ENCODE assay signal across 10 cellular contexts in genomic region chr7:150989456-150989855, GRCh38. TPM values are rescaled to one million over a fixed set of nuclear protein-coding genes. Genes with fewer than 3 reads are reported as not detected.
DNase-seq lines count a peak whose midpoint lies in the region; ATAC-seq and TF ChIP-seq lines count a peak whose summit lies in the region.
"Had no signal": no experiment of that assay in that cellular context is flagged by ENCODE, and none has a peak within 500 bp of the region (broad histone marks: within the 10 kb centered on the region; RNA-seq: fewer than 3 reads in every experiment).

No MANE protein-coding gene starts in this region.

- H3K27me3 ChIP-seq in left ventricle myocardium inferior (ENCODE audit: low read depth) (no peaks in the 10 kb centered on the region), right lobe of liver (no peaks in the 10 kb centered on the region), uterus (no peaks in the 10 kb centered on the region)

- H3K36me3 ChIP-seq in left ventricle myocardium inferior (no peaks in the 10 kb centered on the region), right lobe of liver (no peaks in the 10 kb centered on the region), uterus (no peaks in the 10 kb centered on the region)
- H3K36me3 ChIP-seq: thoracic aorta had no signal

- H3K9me3 ChIP-seq in left ventricle myocardium inferior (replicated peaks) (no peaks in the 10 kb centered on the region), right lobe of liver (no peaks in the 10 kb centered on the region), uterus (no peaks in the 10 kb centered on the region)

- peak overlapping the region; percentile 88 for H3K27ac ChIP-seq in left ventricle myocardium inferior (replicated peaks)
- peak overlapping the region in 1 of 3 donors; percentile 67 for H3K27ac ChIP-seq in right lobe of liver
- peak overlapping the region; percentile 54 to 65 for H3K27ac ChIP-seq in uterus
- H3K27ac ChIP-seq: PC-9, thoracic aorta had no signal

- no peak for DNase-seq in left ventricle myocardium inferior
- DNase-seq in Right ventricle myocardium superior: no peak
- peak in 2 of 3 donors; percentile 23 to 41 for DNase-seq in right lobe of liver
- no peak for DNase-seq in uterus
- no peak for DNase-seq in activated T-cell treated with anti-CD3 and anti-CD28 coated beads, Interleukin-2, amount 50 U/mL, for 1 hour
- no peak for DNase-seq in HuH-7 (ENCODE audit: low spot score)
- DNase-seq: activated gamma-delta T cell, IMR-90, PC-9 had no signal

- H3K4me3 ChIP-seq in left ventricle myocardium inferior (peak overlapping the region; percentile 33), right lobe of liver (no peak overlapping the region), uterus (no peak overlapping the region)
- H3K4me3 ChIP-seq: PC-9, thoracic aorta had no signal

- H3K4me1 ChIP-seq in left ventricle myocardium inferior (peaks cover 63% of the 10 kb centered on the region), right lobe of liver (no peaks in the 10 kb centered on the region), uterus (peaks cover 0 to 10% of the 10 kb centered on the region in 2 donors)

- WGBS in right lobe of liver (ENCODE audit: insufficient coverage, low coverage, low lambda C conversion rate, missing lambda C conversion rate): 19% methylated on average over 3 of the region's 7 CpGs

- no peak for TF ChIP-seq POLR2A in right lobe of liver (IDR thresholded peaks at IDR 0.05)
- no peak for TF ChIP-seq POLR2A in uterus (IDR thresholded peaks at IDR 0.05)

- no peak for TF ChIP-seq CTCF in left ventricle myocardium inferior (IDR thresholded peaks at IDR 0.05; ENCODE audit: borderline replicate concordance)
- TF ChIP-seq CTCF in right lobe of liver (IDR thresholded peaks at IDR 0.05): no peak
- TF ChIP-seq CTCF in uterus (IDR thresholded peaks at IDR 0.05): no peak

- ATAC-seq in Right ventricle myocardium superior (ENCODE audit: poor library complexity) (no peak), right lobe of liver (no peak)

- intact Hi-C loops in left ventricle myocardium inferior (cut with micrococcal nuclease) (loop anchor here (5.0 kb wide), 2 partner anchors 92 to 212 kb away; no protein-coding TSS in a partner anchor), Right ventricle myocardium superior (cut with DNase I) (loop anchor here (2.0 to 5.0 kb wide), 2 partner anchors 91 to 212 kb away; no protein-coding TSS in a partner anchor), right lobe of liver (cut with DNase I) (loop anchor here in 1 of 2 donors (10.0 kb wide), 1 partner anchor 95 kb away; no protein-coding TSS in a partner anchor), uterus (cut with DNase I; ENCODE audit: low total_unique reads) (no loop called here)

RNA-seq across cellular contexts. Expression of gene NOS3, which starts 1.4 kb away (rescaled TPM):
- 12.6 TPM for total RNA-seq in left ventricle myocardium inferior
- total RNA-seq in Right ventricle myocardium superior: 10.0 TPM
- 1 to 10 TPM; 2.4 to 9.2 (median 5.0) TPM for total RNA-seq in right lobe of liver
- 10 to 100 TPM in 2 of 4 donors, 1 to 10 TPM in 2; 6.6 to 50.1 (median 15.8) TPM for total RNA-seq in uterus

RNA-seq across cellular contexts. Expression of gene KCNH2, which starts 11.3 kb away (rescaled TPM):
- total RNA-seq in left ventricle myocardium inferior (94.1 TPM), Right ventricle myocardium superior (88.9 TPM), right lobe of liver (under 1 TPM in 5 of 6 experiments, not detected in 1; 0.11 to 0.69 (median 0.18) TPM), uterus (10 to 100 TPM in 3 of 4 donors, 1 to 10 TPM in 1; 9.1 to 51.0 (median 22.8) TPM)

RNA-seq across cellular contexts. Expression of gene ATG9B, which starts 34.8 kb away (rescaled TPM):
- total RNA-seq in left ventricle myocardium inferior: not detected
- total RNA-seq in Right ventricle myocardium superior: not detected
- total RNA-seq in right lobe of liver: under 1 TPM in 1 of 6 experiments, not detected in 5; 0.40 TPM
- 1 to 10 TPM in 1 of 4 donors, under 1 TPM in 2, not detected in 1; 0.55 to 1.5 (median 0.76) TPM for total RNA-seq in uterus

RNA-seq across cellular contexts. Expression of gene ABCB8, which starts 38.8 kb away (rescaled TPM):
- 28.3 TPM for total RNA-seq in left ventricle myocardium inferior
- 24.6 TPM for total RNA-seq in Right ventricle myocardium superior
- 10 to 100 TPM; 22.3 to 33.8 (median 26.8) TPM for total RNA-seq in right lobe of liver
- total RNA-seq in uterus: 10 to 100 TPM; 18.7 to 54.3 (median 26.0) TPM

RNA-seq across cellular contexts. Expression of gene ASIC3, which starts 58.9 kb away (rescaled TPM):
- total RNA-seq in left ventricle myocardium inferior: 5.3 TPM
- 6.5 TPM for total RNA-seq in Right ventricle myocardium superior
- total RNA-seq in right lobe of liver: 1 to 10 TPM in 5 of 6 experiments, under 1 TPM in 1; 0.53 to 1.2 (median 1.2) TPM
- 10 to 100 TPM in 1 of 4 donors, 1 to 10 TPM in 2, not detected in 1; 1.0 to 16.8 (median 1.3) TPM for total RNA-seq in uterus
- total RNA-seq: IMR-90 had no signal

Comparison
In these comparisons a context has a peak if more than half of its experiments do, and no peak if none do; other contexts are left out.
1. DNase-seq: peak in right lobe of liver (2 of 3); none in left ventricle myocardium inferior (single experiment), Right ventricle myocardium superior (single experiment), uterus (0 of 2), activated T-cell treated with anti-CD3 and anti-CD28 coated beads, Interleukin-2, amount 50 U/mL, for 1 hour (single experiment) and HuH-7 (single experiment).
2. RNA of gene KCNH2, which starts 11.3 kb away (total RNA-seq): 94.1 TPM in left ventricle myocardium inferior (single experiment), 88.9 TPM in Right ventricle myocardium superior (single experiment) and 9.1 to 51.0 TPM in uterus; 0.11 to 0.69 TPM in right lobe of liver; every median in the first group is over 4 times any median in the second.